ENCODE assay signal across 12 cellular contexts in genomic region chr3:64266983-64267382, GRCh38. TPM values are rescaled to one million over a fixed set of nuclear protein-coding genes. Genes with fewer than 3 reads are reported as not detected.
DNase-seq lines count a peak whose midpoint lies in the region; FAIRE-seq and TF ChIP-seq lines count a peak whose summit lies in the region.
"Had no signal": no experiment of that assay in that cellular context is flagged by ENCODE, and none has a peak within 500 bp of the region (broad histone marks: within the 10 kb centered on the region; RNA-seq: fewer than 3 reads in every experiment).

No MANE protein-coding gene starts in this region.

- peak overlapping the region; percentile 53 for H3K4me2 ChIP-seq in parathyroid adenoma (ENCODE audit: low read length)

- DNase-seq in AG10803 (ENCODE audit: low read depth) (no peak), adipocyte (ENCODE audit: low read depth) (no peak), frontal cortex (ENCODE audit: low spot score in 2 of 2) (peak; percentile 23 to 27), HPDE6-E6E7 (ENCODE audit: extremely low spot score) (no peak), NCI-H146 treated with DMSO at 0.1 percent for 48 hours (lab: John Stamatoyannopoulos, UW; ENCODE audit: unreplicated experiment) (no peak), NCI-H1417 (lab: John Stamatoyannopoulos, UW) (no peak)
- DNase-seq in stimulated activated CD4-positive, alpha-beta T cell treated with anti-CD3 and anti-CD28 coated beads, Interleukin-12 subunit alpha, Interleukin-12 subunit beta, amount 100 ng/mL, for 4 hours: no peak
- DNase-seq: activated effector memory CD4-positive, alpha-beta T cell treated with anti-CD3 and anti-CD28 coated beads, Interleukin-2, amount 50 U/mL, for 16 hours; MV-4-11; stimulated activated CD4-positive, alpha-beta T cell treated with anti-CD3 and anti-CD28 coated beads, Interleukin-4, amount 100 ng/mL, for 24 hours; T-helper 1 cell had no signal

- peaks cover 12% of the 10 kb centered on the region for H3K36me3 ChIP-seq in adipocyte (ENCODE audit: control insufficient read depth, insufficient read depth, low read length, severe bottlenecking)
- H3K36me3 ChIP-seq in parathyroid adenoma (ENCODE audit: control insufficient read depth, insufficient read depth, low read length): no peaks in the 10 kb centered on the region

- peak overlapping the region; percentile 96 for H3K9ac ChIP-seq in adipocyte (ENCODE audit: low read length)
- H3K9ac ChIP-seq in parathyroid adenoma: no peak overlapping the region

- H3K4me1 ChIP-seq in adipocyte (ENCODE audit: control insufficient read depth, insufficient read depth, low read length) (peaks cover 40% of the 10 kb centered on the region), parathyroid adenoma (peaks cover 2% of the 10 kb centered on the region)

- H3K27me3 ChIP-seq in adipocyte (replicated peaks; ENCODE audit: control insufficient read depth, insufficient read depth, low read length) (no peaks in the 10 kb centered on the region), parathyroid adenoma (ENCODE audit: control insufficient read depth, insufficient read depth, low read length) (no peaks in the 10 kb centered on the region)

- TF ChIP-seq CTCF in AG10803 (conservative IDR thresholded peaks at IDR 0.05; ENCODE audit: low read length) (no peak), parathyroid adenoma (IDR thresholded peaks at IDR 0.05) (no peak)

- no peak overlapping the region for H3K27ac ChIP-seq in parathyroid adenoma

- H3K4me3 ChIP-seq in AG10803 (ENCODE audit: low read length) (peak overlapping the region; percentile 71), adipocyte (ENCODE audit: low read length) (peak overlapping the region; percentile 96), parathyroid adenoma (ENCODE audit: low read depth, low read length) (no peak overlapping the region)

- H3K79me2 ChIP-seq in parathyroid adenoma: no peaks in the 10 kb centered on the region

- H3K9me3 ChIP-seq in adipocyte (ENCODE audit: control insufficient read depth, low read length) (no peaks in the 10 kb centered on the region), parathyroid adenoma (ENCODE audit: control insufficient read depth, low read length) (no peaks in the 10 kb centered on the region)

- no peak for FAIRE-seq in frontal cortex (lab: Jason Lieb, UNC)

- H2AFZ ChIP-seq in parathyroid adenoma: no peak overlapping the region

RNA-seq across cellular contexts. Expression of gene PRICKLE2, which starts 41.7 kb away (rescaled TPM):
- total RNA-seq in frontal cortex: 84.0 TPM

Comparison
In these comparisons a context has a peak if more than half of its experiments do, and no peak if none do; other contexts are left out.
1. DNase-seq: peak in frontal cortex (2 of 2); none in AG10803 (single experiment), adipocyte (single experiment), HPDE6-E6E7 (single experiment), NCI-H146 treated with DMSO at 0.1 percent for 48 hours (single experiment), stimulated activated CD4-positive, alpha-beta T cell treated with anti-CD3 and anti-CD28 coated beads, Interleukin-12 subunit alpha, Interleukin-12 subunit beta, amount 100 ng/mL, for 4 hours (single experiment) and NCI-H1417 (0 of 3).